In the genomic region with DNA sequence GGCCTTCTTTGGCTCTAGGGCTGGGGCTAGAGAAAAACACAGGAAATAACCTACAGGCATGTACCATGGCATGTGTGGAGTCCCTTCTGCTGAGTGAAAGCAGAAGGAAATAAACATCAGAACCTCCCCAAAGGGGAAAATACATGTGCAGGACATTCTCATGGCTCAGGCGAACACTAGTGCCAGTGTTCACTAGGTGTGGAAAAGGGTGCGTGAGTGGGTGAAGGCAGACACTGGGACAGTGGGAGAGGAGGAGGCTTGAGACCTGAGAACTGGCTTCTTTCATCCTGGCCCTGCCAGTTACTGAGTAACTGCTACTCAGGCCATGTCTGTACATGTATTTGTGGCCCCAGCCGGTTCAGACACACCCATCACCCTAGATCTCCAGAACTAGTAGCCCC, we compare ENCODE assay signal across 1 cellular context.
TF ChIP-seq lines count a peak whose summit lies in the region.

No MANE protein-coding gene starts in this region.

TF ChIP-seq in H1, 55 proteins besides CTCF, POLR2A, EP300 and RAD21 (continued from another document):
- TF ChIP-seq BCL11A (IDR thresholded peaks at IDR 0.05; ENCODE audit: low read depth in 2 of 2, low read length in 2 of 2) (no peak), SIN3A (conservative IDR thresholded peaks at IDR 0.05 in 1 of 2, IDR thresholded peaks at IDR 0.05 in 1 of 2; ENCODE audit: low read depth in 1 of 2, low read length in 2 of 2) (no peak), POLR2AphosphoS5 (IDR thresholded peaks at IDR 0.05; ENCODE audit: low read depth, low read length) (no peak), CEBPB (IDR thresholded peaks at IDR 0.05; ENCODE audit: low read depth, low read length) (no peak), PHF8 (conservative IDR thresholded peaks at IDR 0.05; ENCODE audit: low read depth, low read length) (no peak), NRF1 (IDR thresholded peaks at IDR 0.05; ENCODE audit: low read depth, low read length) (no peak), TCF12 (IDR thresholded peaks at IDR 0.05; ENCODE audit: low read depth, low read length) (no peak)
